Comparison of ENCODE assay signal across 35 cellular contexts in the genomic region with DNA sequence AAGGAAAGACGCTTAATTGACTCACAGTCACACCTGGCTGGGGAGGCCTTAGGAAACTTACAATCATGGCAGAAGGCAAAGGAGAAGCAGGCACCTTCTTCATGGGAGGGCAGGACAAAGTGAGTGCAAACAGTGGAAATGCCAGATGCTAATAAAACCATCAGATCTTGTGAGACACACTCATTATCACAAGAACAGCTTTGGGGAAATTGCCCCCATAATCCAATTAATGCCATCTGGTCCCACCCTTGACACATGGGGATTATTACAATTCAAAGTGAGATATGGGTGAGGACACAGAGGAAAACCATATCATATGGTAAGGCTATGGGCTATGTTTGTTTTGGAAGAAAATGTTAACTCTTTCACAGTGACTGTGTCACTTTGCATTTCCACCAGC.
"Had no signal": no experiment of that assay in that cellular context is flagged by ENCODE, and none has a peak within 500 bp of the region (broad histone marks: within the 10 kb centered on the region; RNA-seq: fewer than 3 reads in every experiment).

No MANE protein-coding gene starts in this region.

- H3K4me3 ChIP-seq: adrenal gland, body of pancreas, esophagus muscularis mucosa, gastrocnemius medialis, heart left ventricle had no signal

- ATAC-seq: activated CD4-positive, alpha-beta T cell treated with anti-CD3 and anti-CD28 coated beads for 36 hours; activated CD4-positive, CD25-positive, alpha-beta regulatory T cell treated with anti-CD3 and anti-CD28 coated beads, Interleukin-2, amount 50 U/mL, for 24 hours; activated CD8-positive, alpha-beta memory T cell treated with anti-CD3 and anti-CD28 coated beads, Interleukin-2, amount 10 ng/mL, durations not matched to agents 7 days and 5 days; activated CD8-positive, alpha-beta T cell treated with anti-CD3 and anti-CD28 coated beads, Interleukin-2, amount 10 ng/mL, durations not matched to agents 7 days and 5 days; activated naive CD8-positive, alpha-beta T cell treated with anti-CD3 and anti-CD28 coated beads, Interleukin-2, amount 50 U/mL, for 24 hours; body of pancreas; effector memory CD8-positive, alpha-beta T cell; foreskin keratinocyte; gastrocnemius medialis; heart left ventricle; T-cell had no signal

- H3K27me3 ChIP-seq: adrenal gland, body of pancreas, esophagus muscularis mucosa, foreskin keratinocyte, gastrocnemius medialis, heart left ventricle had no signal

- H3K27me3 Mint-ChIP-seq: activated B cell treated with CpG ODN at 0.5 μM for 24 hours; activated CD4-positive, alpha-beta T cell treated with anti-CD3 and anti-CD28 coated beads, Interleukin-2, amount 10 ng/mL, durations not matched to agents 24 days and 14 days; activated CD8-positive, alpha-beta memory T cell treated with anti-CD3 and anti-CD28 coated beads, Interleukin-2, amount 10 ng/mL, durations not matched to agents 7 days and 5 days; activated naive CD8-positive, alpha-beta T cell treated with anti-CD3 and anti-CD28 coated beads for 36 hours; effector memory CD8-positive, alpha-beta T cell had no signal

- H3K36me3 ChIP-seq: adrenal gland, esophagus muscularis mucosa, gastrocnemius medialis, heart left ventricle, WERI-Rb-1 had no signal

- H3K36me3 Mint-ChIP-seq: activated CD4-positive, alpha-beta memory T cell treated with anti-CD3 and anti-CD28 coated beads for 36 hours; activated CD8-positive, alpha-beta memory T cell treated with anti-CD3 and anti-CD28 coated beads, Interleukin-2, amount 10 ng/mL, durations not matched to agents 7 days and 5 days; activated naive CD4-positive, alpha-beta T cell treated with anti-CD3 and anti-CD28 coated beads, Interleukin-2, amount 50 U/mL, for 24 hours; activated naive CD8-positive, alpha-beta T cell treated with anti-CD3 and anti-CD28 coated beads for 36 hours; T-cell had no signal

- H3K4me1 ChIP-seq: adrenal gland, body of pancreas, esophagus muscularis mucosa, foreskin keratinocyte, gastrocnemius medialis, heart left ventricle had no signal

- H3K4me3 Mint-ChIP-seq: activated B cell treated with CpG ODN at 0.5 μM for 24 hours; activated CD4-positive, alpha-beta memory T cell treated with anti-CD3 and anti-CD28 coated beads for 36 hours; activated CD4-positive, alpha-beta T cell treated with anti-CD3 and anti-CD28 coated beads for 36 hours; activated CD4-positive, alpha-beta T cell treated with anti-CD3 and anti-CD28 coated beads, Interleukin-2, amount 10 ng/mL, durations not matched to agents 24 days and 14 days; activated CD8-positive, alpha-beta memory T cell treated with anti-CD3 and anti-CD28 coated beads, Interleukin-2, amount 10 ng/mL, durations not matched to agents 7 days and 5 days; activated CD8-positive, alpha-beta T cell treated with anti-CD3 and anti-CD28 coated beads, Interleukin-2, amount 10 ng/mL, durations not matched to agents 7 days and 5 days; activated naive CD4-positive, alpha-beta T cell treated with anti-CD3 and anti-CD28 coated beads for 36 hours; activated naive CD4-positive, alpha-beta T cell treated with anti-CD3 and anti-CD28 coated beads, Interleukin-2, amount 50 U/mL, for 24 hours; activated naive CD8-positive, alpha-beta T cell treated with anti-CD3 and anti-CD28 coated beads for 36 hours; activated naive CD8-positive, alpha-beta T cell treated with anti-CD3 and anti-CD28 coated beads, Interleukin-2, amount 50 U/mL, for 24 hours; activated T-helper 1 cell treated with anti-CD3 and anti-CD28 coated beads, Interleukin-12 subunit alpha, Interleukin-12 subunit beta, Interleukin-2, Interleukin-4 antibody, amounts not matched to agents 30 ng/mL and 10 ng/mL and 1 ng/mL, durations not matched to agents 14 hours and 24 hours and 36 hours; effector memory CD8-positive, alpha-beta T cell; T-cell; T-helper 1 cell treated with Interleukin-12 subunit alpha and Interleukin-12 subunit beta and Interleukin-4 antibody, amounts not matched to agents 30 μg/mL and 1 μg/mL, for 36 hours had no signal

- H3K9me3 Mint-ChIP-seq: activated CD4-positive, alpha-beta T cell treated with anti-CD3 and anti-CD28 coated beads, Interleukin-2, amount 10 ng/mL, durations not matched to agents 24 days and 14 days; activated T-helper 1 cell treated with anti-CD3 and anti-CD28 coated beads, Interleukin-12 subunit alpha, Interleukin-12 subunit beta, Interleukin-2, Interleukin-4 antibody, amounts not matched to agents 30 ng/mL and 10 ng/mL and 1 ng/mL, durations not matched to agents 14 hours and 24 hours and 36 hours; activated T-helper 2 cell treated with anti-CD3 and anti-CD28 coated beads, Interferon-gamma antibody, Interleukin-2, Interleukin-4, amounts not matched to agents 10 μg/mL and 5 μg/mL and 100 μg/mL, durations not matched to agents 14 hours and 24 hours and 36 hours; effector memory CD8-positive, alpha-beta T cell; T-helper 1 cell treated with Interleukin-12 subunit alpha and Interleukin-12 subunit beta and Interleukin-4 antibody, amounts not matched to agents 30 μg/mL and 1 μg/mL, for 36 hours had no signal

- DNase-seq: activated B cell treated with CpG ODN at 0.5 μM for 24 hours; activated CD4-positive, alpha-beta memory T cell treated with anti-CD3 and anti-CD28 coated beads for 36 hours; activated CD4-positive, alpha-beta T cell treated with anti-CD3 and anti-CD28 coated beads for 36 hours; activated CD4-positive, alpha-beta T cell treated with anti-CD3 and anti-CD28 coated beads, Interleukin-2, amount 10 ng/mL, durations not matched to agents 24 days and 14 days; activated CD8-positive, alpha-beta memory T cell treated with anti-CD3 and anti-CD28 coated beads, Interleukin-2, amount 10 ng/mL, durations not matched to agents 7 days and 5 days; activated CD8-positive, alpha-beta memory T cell treated with anti-CD3 and anti-CD28 coated beads, Interleukin-2, amount 50 U/mL, for 4 hours; activated CD8-positive, alpha-beta T cell treated with anti-CD3 and anti-CD28 coated beads, Interleukin-2, amount 10 ng/mL, durations not matched to agents 7 days and 5 days; activated effector memory CD4-positive, alpha-beta T cell treated with anti-CD3 and anti-CD28 coated beads, Interleukin-2, amount 50 U/mL, for 16 hours; activated naive CD4-positive, alpha-beta T cell treated with anti-CD3 and anti-CD28 coated beads for 36 hours; activated naive CD8-positive, alpha-beta T cell treated with anti-CD3 and anti-CD28 coated beads for 36 hours; activated naive CD8-positive, alpha-beta T cell treated with anti-CD3 and anti-CD28 coated beads, Interleukin-2, amount 50 U/mL, for 24 hours; activated T-cell treated with anti-CD3 and anti-CD28 coated beads, Interleukin-2, amount 50 U/mL, for 1 hour; activated T-cell treated with anti-CD3 and anti-CD28 coated beads, Interleukin-2, amount 50 U/mL, for 48 hours; adrenal gland; amygdala; aorta; body of pancreas; caudate nucleus; cortex of kidney; dermis blood vessel endothelial cell; effector CD4-positive, alpha-beta T cell; effector memory CD8-positive, alpha-beta T cell; erythroblast; foreskin keratinocyte; gastrocnemius medialis; heart left ventricle; T-cell; T1000; WERI-Rb-1 had no signal

- H3K4me1 Mint-ChIP-seq: activated B cell treated with CpG ODN at 0.5 μM for 24 hours; activated CD4-positive, alpha-beta T cell treated with anti-CD3 and anti-CD28 coated beads for 36 hours; activated CD4-positive, alpha-beta T cell treated with anti-CD3 and anti-CD28 coated beads, Interleukin-2, amount 10 ng/mL, durations not matched to agents 24 days and 14 days; activated CD8-positive, alpha-beta memory T cell treated with anti-CD3 and anti-CD28 coated beads, Interleukin-2, amount 10 ng/mL, durations not matched to agents 7 days and 5 days; activated naive CD4-positive, alpha-beta T cell treated with anti-CD3 and anti-CD28 coated beads, Interleukin-2, amount 50 U/mL, for 24 hours; activated naive CD8-positive, alpha-beta T cell treated with anti-CD3 and anti-CD28 coated beads for 36 hours; activated naive CD8-positive, alpha-beta T cell treated with anti-CD3 and anti-CD28 coated beads, Interleukin-2, amount 50 U/mL, for 24 hours; T-cell had no signal

- H3K27ac Mint-ChIP-seq: activated B cell treated with CpG ODN at 0.5 μM for 24 hours; activated CD4-positive, alpha-beta memory T cell treated with anti-CD3 and anti-CD28 coated beads for 36 hours; activated CD4-positive, alpha-beta T cell treated with anti-CD3 and anti-CD28 coated beads for 36 hours; activated CD4-positive, alpha-beta T cell treated with anti-CD3 and anti-CD28 coated beads, Interleukin-2, amount 10 ng/mL, durations not matched to agents 24 days and 14 days; activated CD8-positive, alpha-beta memory T cell treated with anti-CD3 and anti-CD28 coated beads, Interleukin-2, amount 10 ng/mL, durations not matched to agents 7 days and 5 days; activated CD8-positive, alpha-beta T cell treated with anti-CD3 and anti-CD28 coated beads, Interleukin-2, amount 10 ng/mL, durations not matched to agents 7 days and 5 days; activated naive CD4-positive, alpha-beta T cell treated with anti-CD3 and anti-CD28 coated beads for 36 hours; activated naive CD4-positive, alpha-beta T cell treated with anti-CD3 and anti-CD28 coated beads, Interleukin-2, amount 50 U/mL, for 24 hours; activated naive CD8-positive, alpha-beta T cell treated with anti-CD3 and anti-CD28 coated beads for 36 hours; activated naive CD8-positive, alpha-beta T cell treated with anti-CD3 and anti-CD28 coated beads, Interleukin-2, amount 50 U/mL, for 24 hours; activated T-helper 1 cell treated with anti-CD3 and anti-CD28 coated beads, Interleukin-12 subunit alpha, Interleukin-12 subunit beta, Interleukin-2, Interleukin-4 antibody, amounts not matched to agents 30 ng/mL and 10 ng/mL and 1 ng/mL, durations not matched to agents 14 hours and 24 hours and 36 hours; activated T-helper 2 cell treated with anti-CD3 and anti-CD28 coated beads, Interferon-gamma antibody, Interleukin-2, Interleukin-4, amounts not matched to agents 10 μg/mL and 5 μg/mL and 100 μg/mL, durations not matched to agents 14 hours and 24 hours and 36 hours; effector memory CD8-positive, alpha-beta T cell; T-cell; T-helper 1 cell treated with Interleukin-12 subunit alpha and Interleukin-12 subunit beta and Interleukin-4 antibody, amounts not matched to agents 30 μg/mL and 1 μg/mL, for 36 hours had no signal

- H3K27ac ChIP-seq: adrenal gland, body of pancreas, esophagus muscularis mucosa, foreskin keratinocyte, gastrocnemius medialis, heart left ventricle, WERI-Rb-1 had no signal
